Comparison of ENCODE assay signal across 10 cellular contexts in genomic region chr14:105368032-105368417, GRCh38. TPM values are rescaled to one million over a fixed set of nuclear protein-coding genes. Genes with fewer than 3 reads are reported as not detected.
"Had no signal": no experiment of that assay in that cellular context is flagged by ENCODE, and none has a peak within 500 bp of the region (broad histone marks: within the 10 kb centered on the region; RNA-seq: fewer than 3 reads in every experiment).

No MANE protein-coding gene starts in this region.

- H3K9ac ChIP-seq: GM23248 had no signal

- H3K4me3 Mint-ChIP-seq: HFFc6 had no signal

- H3K4me3 ChIP-seq: GM23248, HAP-1, K562 had no signal

- H2AFZ ChIP-seq: GM23248 had no signal

- ATAC-seq: HCT116, HepG2, K562 had no signal

- H3K9me3 ChIP-seq: HAP-1 had no signal

- H3K36me3 ChIP-seq: HAP-1 had no signal

- H3K9me3 Mint-ChIP-seq: HFFc6 had no signal

- DNase-seq: GM23248, GOT3, H7, HFFc6 had no signal

- H3K4me1 ChIP-seq: HAP-1 had no signal

- H3K27ac Mint-ChIP-seq: HFFc6 had no signal

- H3K27ac ChIP-seq: GM23248, HL-60 had no signal

RNA-seq across cellular contexts. Expression of gene TEX22, which starts 30.3 kb away (rescaled TPM):
- total RNA-seq: HT1080 had no signal
